Comparison of ENCODE assay signal across 8 cellular contexts in genomic region chr10:91745086-91745831, GRCh38. TPM values are rescaled to one million over a fixed set of nuclear protein-coding genes. Genes with fewer than 3 reads are reported as not detected.
DNase-seq lines count a peak whose midpoint lies in the region; ATAC-seq, FAIRE-seq and TF ChIP-seq lines count a peak whose summit lies in the region.

No MANE protein-coding gene starts in this region.

- H3K4me1 ChIP-seq in HUES6 (ENCODE audit: control insufficient read depth, insufficient read depth, low read length) (peaks cover 5% of the 10 kb centered on the region; the same call in 1 of the 2 replicates), kidney (ENCODE audit: control insufficient read depth in 1 of 2, insufficient read depth in 1 of 2, low read depth in 1 of 2, low read length in 2 of 2) (peaks cover 0 to 3% of the 10 kb centered on the region in 2 donors), aorta (ENCODE audit: control insufficient read depth in 1 of 2, insufficient read depth in 2 of 2, low read length in 2 of 2) (no peaks in the 10 kb centered on the region)
- no peaks in the 10 kb centered on the region for H3K4me1 ChIP-seq in CD8-positive, alpha-beta memory T cell (ENCODE audit: insufficient read depth, low read length)

- no peak for ATAC-seq in aorta (ENCODE audit: low FRiP score)

- H3K4me3 Mint-ChIP-seq in CD8-positive, alpha-beta memory T cell: no peak overlapping the region

- H3K36me3 ChIP-seq in HUES6 (ENCODE audit: control insufficient read depth, insufficient read depth, low read length) (no peaks in the 10 kb centered on the region), brain microvascular endothelial cell (replicated peaks) (no peaks in the 10 kb centered on the region), kidney (ENCODE audit: control insufficient read depth in 1 of 2, insufficient read depth in 2 of 2, low read length in 2 of 2) (no peaks in the 10 kb centered on the region), aorta (ENCODE audit: control insufficient read depth in 1 of 2, insufficient read depth in 2 of 2, low read length in 1 of 2) (no peaks in the 10 kb centered on the region)
- no peaks in the 10 kb centered on the region for H3K36me3 ChIP-seq in CD8-positive, alpha-beta memory T cell (ENCODE audit: insufficient read depth, low read length)

- peaks cover 4% of the 10 kb centered on the region; the same call in 1 of the 2 replicates for H3K9me3 ChIP-seq in HUES6 (ENCODE audit: control insufficient read depth, insufficient read depth, low read depth, low read length)
- no peaks in the 10 kb centered on the region for H3K9me3 ChIP-seq in kidney (ENCODE audit: control insufficient read depth in 1 of 2, low read length in 2 of 2)
- H3K9me3 ChIP-seq in aorta (ENCODE audit: control insufficient read depth, low read length): no peaks in the 10 kb centered on the region
- no peaks in the 10 kb centered on the region for H3K9me3 ChIP-seq in CD8-positive, alpha-beta memory T cell (ENCODE audit: low read length)

- DNase-seq in AG09319 (ENCODE audit: extremely low read depth, low read depth): no peak
- DNase-seq in brain microvascular endothelial cell: no peak
- DNase-seq in kidney: peak; percentile 23
- no peak for DNase-seq in H54 (ENCODE audit: insufficient read length, low spot score)
- DNase-seq in hepatic stellate cell (ENCODE audit: low spot score): no peak
- no peak for DNase-seq in aorta
- no peak for DNase-seq in CD8-positive, alpha-beta memory T cell

- H3K4me1 Mint-ChIP-seq in CD8-positive, alpha-beta memory T cell: no peaks in the 10 kb centered on the region

- in situ Hi-C loops in brain microvascular endothelial cell (cut with HindIII; ENCODE audit: low pct_ligation_motif_present, low sequenced_read_pairs): no loop called here

- H3K27me3 ChIP-seq in HUES6 (ENCODE audit: control insufficient read depth, insufficient read depth, low read length) (peaks cover 2% of the 10 kb centered on the region; the same call in 1 of the 2 replicates), brain microvascular endothelial cell (replicated peaks) (peaks cover 4% of the 10 kb centered on the region), aorta (ENCODE audit: control insufficient read depth in 1 of 2, insufficient read depth in 2 of 2, low read length in 1 of 2) (no peaks in the 10 kb centered on the region)
- H3K27me3 ChIP-seq in CD8-positive, alpha-beta memory T cell (ENCODE audit: insufficient read depth, low read length, poor library complexity, severe bottlenecking): peaks cover 7% of the 10 kb centered on the region

- no peaks in the 10 kb centered on the region for H3K36me3 Mint-ChIP-seq in CD8-positive, alpha-beta memory T cell

- H3K4me3 ChIP-seq in HUES6 (ENCODE audit: low read depth, low read length) (peak overlapping the region; percentile 44), brain microvascular endothelial cell (ENCODE audit: low read depth, low read length) (no peak overlapping the region), kidney (ENCODE audit: low read length in 2 of 2) (peak overlapping the region; percentile 32 to 49), aorta (ENCODE audit: low read length in 2 of 2) (no peak overlapping the region)
- H3K4me3 ChIP-seq in CD8-positive, alpha-beta memory T cell (ENCODE audit: low read length): no peak overlapping the region

- POLR2A ChIA-PET in CD8-positive, alpha-beta memory T cell (lab: Charles Lee): no interaction called here

- H3K9me3 Mint-ChIP-seq in CD8-positive, alpha-beta memory T cell: no peaks in the 10 kb centered on the region

- H3K27ac ChIP-seq in HUES6 (ENCODE audit: low read depth, low read length) (no peak overlapping the region), brain microvascular endothelial cell (no peak overlapping the region), kidney (ENCODE audit: low read depth in 2 of 2, low read length in 2 of 2) (no peak overlapping the region), aorta (ENCODE audit: low read depth in 1 of 2, low read length in 2 of 2) (no peak overlapping the region)
- no peak overlapping the region for H3K27ac ChIP-seq in CD8-positive, alpha-beta memory T cell (ENCODE audit: low read depth, low read length)

- H3K27me3 Mint-ChIP-seq in CD8-positive, alpha-beta memory T cell: peaks cover 23 to 67% of the 10 kb centered on the region in 2 donors

- TF ChIP-seq POLR2A in H54 (IDR thresholded peaks at IDR 0.05; ENCODE audit: low read depth, low read length): no peak

- H3K27ac Mint-ChIP-seq in CD8-positive, alpha-beta memory T cell: peak overlapping the region in 1 of 8 donors; percentile 35

- no peak overlapping the region for H3K9ac ChIP-seq in HUES6 (ENCODE audit: low read length)
- no peak overlapping the region for H3K9ac ChIP-seq in kidney (ENCODE audit: low read length in 2 of 2)

- TF ChIP-seq CTCF in AG09319 (IDR thresholded peaks at IDR 0.05; ENCODE audit: low read depth, low read length) (peak; percentile 37), brain microvascular endothelial cell (IDR thresholded peaks at IDR 0.05; ENCODE audit: low read depth, low read length, missing control alignments) (peak; percentile 58), kidney (IDR thresholded peaks at IDR 0.05; ENCODE audit: borderline replicate concordance, extremely low read depth, insufficient read depth) (peak; percentile 63)

- FAIRE-seq in kidney (lab: Jason Lieb, UNC) (no peak), H54 (lab: Jason Lieb, UNC) (no peak)

- intact Hi-C loops in kidney (cut with DNase I) (no loop called here), aorta (cut with DNase I) (no loop called here)

- 44 to 52% methylated on average over 15 of the region's 15 CpGs for WGBS in aorta, 2 donors

- CTCF ChIA-PET in CD8-positive, alpha-beta memory T cell (lab: Charles Lee): interaction anchor here (0.7 kb wide), 1 partner anchor 14 kb away, joined by 3 read pairs; no protein-coding TSS in a partner anchor

RNA-seq across cellular contexts. Expression of gene TNKS2, which starts 53.0 kb away (rescaled TPM):
- total RNA-seq in kidney (31.6 TPM), aorta (10 to 100 TPM; 38.2 to 43.2 TPM)
- polyA plus RNA-seq in kidney (ENCODE audit: insufficient read depth, low read depth, low replicate concordance) (7.4 TPM), aorta (10 to 100 TPM in 1 of 2 donors, 1 to 10 TPM in 1; 9.8 to 16.7 TPM)
- 10 to 100 TPM; 27.3 to 29.2 TPM for total RNA-seq in CD8-positive, alpha-beta memory T cell
- 31.5 TPM for polyA plus RNA-seq in CD8-positive, alpha-beta memory T cell

Comparison
In these comparisons a context has a peak if more than half of its experiments do, and no peak if none do; other contexts are left out.
1. H3K4me3 ChIP-seq: peak in HUES6 (single experiment) and kidney (2 of 2); none in brain microvascular endothelial cell (single experiment), aorta (0 of 2) and CD8-positive, alpha-beta memory T cell (single experiment).
2. Peak in every context shown above with its lines, with median percentiles within 50 percentile points of each other: CTCF ChIP-seq.